Comparison of ENCODE assay signal across 11 cellular contexts in the genomic region with DNA sequence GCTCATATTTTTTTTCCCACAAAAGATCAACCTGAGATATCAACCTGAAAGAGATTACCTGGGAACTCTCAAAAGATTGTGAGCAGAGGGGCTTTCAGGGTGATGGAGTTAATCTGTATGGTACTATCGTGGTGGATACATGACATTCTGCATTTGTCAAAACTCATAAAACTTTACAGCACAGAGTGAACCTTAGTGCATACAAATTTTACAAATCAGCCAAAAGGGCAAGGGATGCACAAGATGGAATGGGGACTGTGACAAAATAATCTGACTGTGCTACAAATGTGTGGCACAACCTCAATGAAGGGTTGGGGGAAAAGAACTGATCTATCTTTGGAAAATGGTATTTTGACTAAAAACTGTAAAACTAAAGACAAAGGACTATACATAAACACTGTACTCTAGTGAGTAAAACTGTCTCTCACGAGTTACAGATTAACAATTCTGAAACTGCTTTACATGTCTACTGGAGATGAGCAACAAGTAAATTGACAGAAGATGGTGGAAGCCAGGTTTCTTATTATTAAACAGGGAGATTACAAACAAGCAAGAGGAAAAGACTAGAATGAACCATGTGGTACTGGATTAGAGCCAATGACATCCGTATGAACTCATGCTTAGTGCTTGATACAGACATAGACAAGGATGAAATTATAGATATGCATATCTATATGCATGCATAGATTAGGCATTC. TPM values are rescaled to one million over a fixed set of nuclear protein-coding genes. Genes with fewer than 3 reads are reported as not detected.
DNase-seq lines count a peak whose midpoint lies in the region; ATAC-seq and TF ChIP-seq lines count a peak whose summit lies in the region.
"Had no signal": no experiment of that assay in that cellular context is flagged by ENCODE, and none has a peak within 500 bp of the region (broad histone marks: within the 10 kb centered on the region; RNA-seq: fewer than 3 reads in every experiment).

No MANE protein-coding gene starts in this region.

- H3K36me3 Mint-ChIP-seq in activated T-helper 2 cell treated with anti-CD3 and anti-CD28 coated beads, Interferon-gamma antibody, Interleukin-2, Interleukin-4, amounts not matched to agents 10 μg/mL and 5 μg/mL and 100 μg/mL, durations not matched to agents 14 hours and 24 hours and 36 hours (ENCODE audit: low read depth): peaks cover 29% of the 10 kb centered on the region

- H3K4me1 ChIP-seq in adrenal gland (replicated peaks in 1 of 2): no peaks in the 10 kb centered on the region

- DNase-seq in GM10248 (ENCODE audit: extremely low spot score) (peak; percentile 18), NCI-H146 treated with DMSO at 0.1 percent for 48 hours (lab: John Stamatoyannopoulos, UW; ENCODE audit: unreplicated experiment) (no peak), NCI-H510A treated with DMSO at 0.1 percent for 48 hours (lab: John Stamatoyannopoulos, UW) (no peak), adrenal gland (no peak)
- no peak for DNase-seq in activated T-helper 2 cell treated with anti-CD3 and anti-CD28 coated beads, Interferon-gamma antibody, Interleukin-2, Interleukin-4, amounts not matched to agents 10 μg/mL and 5 μg/mL and 100 μg/mL, durations not matched to agents 14 hours and 24 hours and 36 hours (ENCODE audit: low spot score)
- DNase-seq: NCI-H1694 treated with DMSO at 0.1 percent for 48 hours had no signal

- no peaks in the 10 kb centered on the region for H3K27me3 ChIP-seq in adrenal gland

- 56 to 90% (median 78%) methylated on average over 2 to 3 of the region's 3 CpGs for WGBS in adrenal gland, 4 donors

- TF ChIP-seq POLR2A in adrenal gland (IDR thresholded peaks at IDR 0.05): no peak

- peaks cover 17% of the 10 kb centered on the region for H3K4me1 Mint-ChIP-seq in activated T-helper 2 cell treated with anti-CD3 and anti-CD28 coated beads, Interferon-gamma antibody, Interleukin-2, Interleukin-4, amounts not matched to agents 10 μg/mL and 5 μg/mL and 100 μg/mL, durations not matched to agents 14 hours and 24 hours and 36 hours (ENCODE audit: low read depth)

- CTCF ChIA-PET in GM10248 (lab: Yijun Ruan, JAX): interaction anchor here (0.7 kb wide), 2 partner anchors 19 to 60 kb away, joined by 3 read pairs; no protein-coding TSS in a partner anchor

- peaks cover 7% of the 10 kb centered on the region for H3K9me3 Mint-ChIP-seq in activated T-helper 2 cell treated with anti-CD3 and anti-CD28 coated beads, Interferon-gamma antibody, Interleukin-2, Interleukin-4, amounts not matched to agents 10 μg/mL and 5 μg/mL and 100 μg/mL, durations not matched to agents 14 hours and 24 hours and 36 hours

- no peaks in the 10 kb centered on the region for H3K36me3 ChIP-seq in adrenal gland (replicated peaks in 1 of 2)

- TF ChIP-seq CTCF in GM10248 (IDR thresholded peaks at IDR 0.05; ENCODE audit: control extremely low read depth, extremely low read depth, low read depth, missing control alignments) (no peak), adrenal gland (IDR thresholded peaks at IDR 0.05) (no peak)

- peak; percentile 96 for ATAC-seq in GM19395 (IDR thresholded peaks at IDR 0.05; ENCODE audit: unreplicated experiment)
- ATAC-seq in HG02973 (IDR thresholded peaks at IDR 0.05; ENCODE audit: unreplicated experiment): peak; percentile 87
- no peak for ATAC-seq in HG03025 (IDR thresholded peaks at IDR 0.05; ENCODE audit: low FRiP score, unreplicated experiment)

- H3K27ac ChIP-seq in adrenal gland: no peak overlapping the region
- H3K27ac ChIP-seq: C4-2B had no signal

- peak overlapping the region; percentile 6 for H3K27ac Mint-ChIP-seq in activated T-helper 2 cell treated with anti-CD3 and anti-CD28 coated beads, Interferon-gamma antibody, Interleukin-2, Interleukin-4, amounts not matched to agents 10 μg/mL and 5 μg/mL and 100 μg/mL, durations not matched to agents 14 hours and 24 hours and 36 hours
- H3K27ac Mint-ChIP-seq: activated naive CD8-positive, alpha-beta T cell had no signal

- no peaks in the 10 kb centered on the region for H3K27me3 Mint-ChIP-seq in activated T-helper 2 cell treated with anti-CD3 and anti-CD28 coated beads, Interferon-gamma antibody, Interleukin-2, Interleukin-4, amounts not matched to agents 10 μg/mL and 5 μg/mL and 100 μg/mL, durations not matched to agents 14 hours and 24 hours and 36 hours (ENCODE audit: low read depth)
- H3K27me3 Mint-ChIP-seq: activated naive CD8-positive, alpha-beta T cell had no signal

- POLR2A ChIA-PET in GM10248 (lab: Yijun Ruan, JAX): no interaction called here

- no peaks in the 10 kb centered on the region for H3K9me3 ChIP-seq in adrenal gland (replicated peaks in 1 of 3)

- intact Hi-C loops in activated T-helper 2 cell treated with anti-CD3 and anti-CD28 coated beads, Interferon-gamma antibody, Interleukin-2, Interleukin-4, amounts not matched to agents 10 μg/mL and 5 μg/mL and 100 μg/mL, durations not matched to agents 14 hours and 24 hours and 36 hours (cut with micrococcal nuclease): loop anchor here (1.0 kb wide), 2 partner anchors 11 to 25 kb away; no protein-coding TSS in a partner anchor
- intact Hi-C loops in adrenal gland (cut with DNase I): no loop called here

- H3K4me3 ChIP-seq in adrenal gland: no peak overlapping the region

- no peak overlapping the region for H3K4me3 Mint-ChIP-seq in activated T-helper 2 cell treated with anti-CD3 and anti-CD28 coated beads, Interferon-gamma antibody, Interleukin-2, Interleukin-4, amounts not matched to agents 10 μg/mL and 5 μg/mL and 100 μg/mL, durations not matched to agents 14 hours and 24 hours and 36 hours (ENCODE audit: low read depth)
- H3K4me3 Mint-ChIP-seq: activated naive CD8-positive, alpha-beta T cell had no signal

RNA-seq across cellular contexts. Expression of a gene that starts 24.8 kb away (rescaled TPM):
- 0.60 and 0.87 TPM in 2 replicates for total RNA-seq in activated T-helper 2 cell treated with anti-CD3 and anti-CD28 coated beads, Interferon-gamma antibody, Interleukin-2, Interleukin-4, amounts not matched to agents 10 μg/mL and 5 μg/mL and 100 μg/mL, durations not matched to agents 14 hours and 24 hours and 36 hours
- not detected for total RNA-seq in adrenal gland
- polyA plus RNA-seq in adrenal gland: not detected

RNA-seq across cellular contexts. Expression of a gene that starts 59.9 kb away (rescaled TPM):
- total RNA-seq in activated T-helper 2 cell treated with anti-CD3 and anti-CD28 coated beads, Interferon-gamma antibody, Interleukin-2, Interleukin-4, amounts not matched to agents 10 μg/mL and 5 μg/mL and 100 μg/mL, durations not matched to agents 14 hours and 24 hours and 36 hours: 1.4 and 1.7 TPM in 2 replicates
- under 1 TPM in 1 of 8 donors, not detected in 7; 0.32 TPM for total RNA-seq in adrenal gland
- not detected for polyA plus RNA-seq in adrenal gland
